In genomic region chr5:123304777-123305316, GRCh38 we compare ENCODE assay signal across 22 cellular contexts.
A peak's percentile ranks its signal among the peaks of the same experiment; 100 is the strongest.
DNase-seq lines count a peak whose midpoint lies in the region; ATAC-seq, FAIRE-seq and TF ChIP-seq lines count a peak whose summit lies in the region.
"Had no signal": no experiment of that assay in that cellular context is flagged by ENCODE, and none has a peak within 500 bp of the region (broad histone marks: within the 10 kb centered on the region; RNA-seq: fewer than 3 reads in every experiment).

No MANE protein-coding gene starts in this region.

- H4K20me1 ChIP-seq in KMS-11 (ENCODE audit: insufficient read depth), result no peaks in the 10 kb centered on the region
- H4K20me1 ChIP-seq: BLaER1 had no signal

- H3K23ac ChIP-seq in neuronal stem cell (ENCODE audit: low read depth, low read length, poor library complexity), result no peak overlapping the region

- H3K4me2 ChIP-seq in KMS-11 (peak overlapping the region; percentile 75), neuronal stem cell (ENCODE audit: insufficient read depth, low read length, poor library complexity, severe bottlenecking) (no peak overlapping the region)
- H3K4me2 ChIP-seq: BLaER1, GM23338 had no signal

- ATAC-seq in GM21390 (IDR thresholded peaks at IDR 0.05; ENCODE audit: unreplicated experiment) (no peak), GM21717 (IDR thresholded peaks at IDR 0.05; ENCODE audit: unreplicated experiment) (no peak)
- ATAC-seq: CD8-positive, alpha-beta T cell; GM12878; GM23338; HCT116 had no signal

- H3K4me1 ChIP-seq in KMS-11 (ENCODE audit: low read depth, poor library complexity, severe bottlenecking), result peaks cover 43% of the 10 kb centered on the region
- no peaks in the 10 kb centered on the region for H3K4me1 ChIP-seq in neuronal stem cell (ENCODE audit: control insufficient read depth in 2 of 2, insufficient read depth in 1 of 2, low read depth in 1 of 2, low read length in 2 of 2)
- no peaks in the 10 kb centered on the region for H3K4me1 ChIP-seq in kidney (ENCODE audit: control insufficient read depth in 1 of 2, insufficient read depth in 1 of 2, low read depth in 1 of 2, low read length in 2 of 2)
- H3K4me1 ChIP-seq: BLaER1, Caco-2 had no signal

- no peak overlapping the region for H4K91ac ChIP-seq in neuronal stem cell (ENCODE audit: low read depth, low read length, poor library complexity)

- H3K36me3 ChIP-seq in KMS-11 (ENCODE audit: insufficient read depth) (no peaks in the 10 kb centered on the region), neuronal stem cell (replicated peaks in 1 of 2; ENCODE audit: control insufficient read depth in 2 of 2, insufficient read depth in 2 of 2, low read length in 2 of 2) (no peaks in the 10 kb centered on the region), kidney (ENCODE audit: control insufficient read depth in 1 of 2, insufficient read depth in 2 of 2, low read length in 2 of 2) (no peaks in the 10 kb centered on the region)
- H3K36me3 ChIP-seq: BLaER1 had no signal

- H2BK15ac ChIP-seq in neuronal stem cell (ENCODE audit: low read length), result no peak overlapping the region

- no peak overlapping the region for H2AK5ac ChIP-seq in neuronal stem cell (ENCODE audit: low read depth, low read length)

- H2AFZ ChIP-seq in KMS-11 (ENCODE audit: low read depth) (no peak overlapping the region), neuronal stem cell (ENCODE audit: low read length) (no peak overlapping the region)
- H2AFZ ChIP-seq: GM23338 had no signal

- H3K27ac ChIP-seq in KMS-11 (no peak overlapping the region), neuronal stem cell (replicated peaks; ENCODE audit: low read length) (no peak overlapping the region), kidney (ENCODE audit: low read depth in 2 of 2, low read length in 2 of 2) (no peak overlapping the region)
- H3K27ac ChIP-seq: 22Rv1, BLaER1, C4-2B had no signal

- no peak overlapping the region for H2BK5ac ChIP-seq in neuronal stem cell (ENCODE audit: low read length)

- no peak overlapping the region for H3K14ac ChIP-seq in neuronal stem cell (ENCODE audit: low read length)

- H4K8ac ChIP-seq in neuronal stem cell (ENCODE audit: low read depth, low read length), result no peak overlapping the region

- no peak for TF ChIP-seq CTCF in GM12865 (IDR thresholded peaks at IDR 0.05; ENCODE audit: insufficient read depth, low read depth, low read length, missing control alignments)
- no peak for TF ChIP-seq CTCF in KMS-11 (conservative IDR thresholded peaks at IDR 0.05; ENCODE audit: low read depth, low read length)
- no peak for TF ChIP-seq CTCF in kidney (IDR thresholded peaks at IDR 0.05; ENCODE audit: borderline replicate concordance, extremely low read depth, insufficient read depth)

- no peaks in the 10 kb centered on the region for H3K9me3 ChIP-seq in neuronal stem cell (replicated peaks in 1 of 2; ENCODE audit: control insufficient read depth in 2 of 2, insufficient read depth in 1 of 2, low read depth in 1 of 2, low read length in 2 of 2)
- no peaks in the 10 kb centered on the region for H3K9me3 ChIP-seq in kidney (ENCODE audit: control insufficient read depth in 1 of 2, low read length in 2 of 2)

- H3K18ac ChIP-seq in neuronal stem cell (ENCODE audit: low read length), result peak overlapping the region; percentile 28

- no peak overlapping the region for H2BK120ac ChIP-seq in neuronal stem cell (ENCODE audit: low read depth, low read length)

- intact Hi-C loops in kidney (cut with DNase I), result no loop called here

- H3K4me3 ChIP-seq in GM12865 (ENCODE audit: low read depth, low read length) (no peak overlapping the region), KMS-11 (IDR thresholded peaks at IDR 0.05; ENCODE audit: insufficient read depth, low read depth, low read length) (no peak overlapping the region), neuronal stem cell (ENCODE audit: low read length in 2 of 2) (no peak overlapping the region), kidney (ENCODE audit: low read length in 2 of 2) (no peak overlapping the region)
- H3K4me3 ChIP-seq: BLaER1, GM12878, GM23338 had no signal

- no peak overlapping the region for H2BK12ac ChIP-seq in neuronal stem cell (ENCODE audit: low read length)

- no peak for FAIRE-seq in kidney (lab: Jason Lieb, UNC)
- FAIRE-seq: A204.1, G401.6, GM12878, GM19239 had no signal

- DNase-seq in GM12865 (ENCODE audit: low read depth) (peak; percentile 21), neuronal stem cell (ENCODE audit: low spot score) (no peak), kidney (no peak)
- DNase-seq: Caco-2; CD4-positive, CD25-positive, alpha-beta regulatory T cell; CD8-positive, alpha-beta T cell; DMS153; DND-41; H9; HFFc6 had no signal

- H3K79me2 ChIP-seq in KMS-11 (ENCODE audit: insufficient read depth, low read depth), result no peaks in the 10 kb centered on the region

- H3K27me3 ChIP-seq in KMS-11 (ENCODE audit: insufficient read depth, low read depth) (no peaks in the 10 kb centered on the region), neuronal stem cell (ENCODE audit: control insufficient read depth in 3 of 3, insufficient read depth in 3 of 3, low read depth in 1 of 3, low read length in 3 of 3) (no peaks in the 10 kb centered on the region)
- H3K27me3 ChIP-seq: BLaER1 had no signal

- no peaks in the 10 kb centered on the region for H3K79me1 ChIP-seq in neuronal stem cell (ENCODE audit: low read depth, low read length)

- no peak overlapping the region for H3K9ac ChIP-seq in KMS-11
- H3K9ac ChIP-seq in neuronal stem cell (ENCODE audit: low read depth, low read length, poor library complexity), result no peak overlapping the region
- H3K9ac ChIP-seq in kidney (ENCODE audit: low read length in 2 of 2), result no peak overlapping the region
- H3K9ac ChIP-seq: BLaER1 had no signal

- H3K4ac ChIP-seq in neuronal stem cell (ENCODE audit: low read length), result no peak overlapping the region
